Comparison of ENCODE assay signal across 8 cellular contexts in genomic region chr14:105491366-105492006, GRCh38. TPM values are rescaled to one million over a fixed set of nuclear protein-coding genes. Genes with fewer than 3 reads are reported as not detected.
A peak's percentile ranks its signal among the peaks of the same experiment; 100 is the strongest.
DNase-seq lines count a peak whose midpoint lies in the region; ATAC-seq lines count a peak whose summit lies in the region.

No MANE protein-coding gene starts in this region.

- H3K4me3 Mint-ChIP-seq in memory B cell: peak overlapping the region; percentile 88

- no peaks in the 10 kb centered on the region for H3K9me3 Mint-ChIP-seq in memory B cell

- H3F3A ChIP-seq in GM23248 (ENCODE audit: insufficient read depth): no peaks in the 10 kb centered on the region

- H3K4me3 ChIP-seq in BLaER1: peak overlapping the region; percentile 94
- H3K4me3 ChIP-seq in GM23248: peak overlapping the region; percentile 72

- peaks cover 16% of the 10 kb centered on the region for H3K4me1 Mint-ChIP-seq in memory B cell

- ATAC-seq in memory B cell (ENCODE audit: low read depth) (peak; percentile 19), GM18868 (IDR thresholded peaks at IDR 0.05; ENCODE audit: unreplicated experiment) (no peak)

- 2 to 4% methylated on average over 44 to 47 of the region's 53 CpGs for WGBS in GM23248 (ENCODE audit: low coverage in 1 of 2, low lambda C conversion rate in 2 of 2, missing lambda C conversion rate in 2 of 2), 2 experiments

- H3K9me3 ChIP-seq in BLaER1 (no peaks in the 10 kb centered on the region), GM23248 (ENCODE audit: low read depth) (no peaks in the 10 kb centered on the region)

- H3K9me2 ChIP-seq in GM23248 (ENCODE audit: insufficient read depth): no peaks in the 10 kb centered on the region

- H4K20me1 ChIP-seq in BLaER1 (peaks cover 31% of the 10 kb centered on the region), GM23248 (ENCODE audit: insufficient read depth) (no peaks in the 10 kb centered on the region)

- H3K36me3 ChIP-seq in BLaER1 (peaks cover 28% of the 10 kb centered on the region), GM23248 (ENCODE audit: low read depth) (no peaks in the 10 kb centered on the region)

- H3K4me1 ChIP-seq in BLaER1 (peaks cover 43% of the 10 kb centered on the region), GM23248 (ENCODE audit: insufficient read depth) (peaks cover 4% of the 10 kb centered on the region; the same call in 1 of the 2 replicates)

- H3K27ac ChIP-seq in BLaER1 (peak overlapping the region; percentile 91), GM23248 (peak overlapping the region; percentile 66)

- H3K27me3 ChIP-seq in BLaER1 (peaks cover 25% of the 10 kb centered on the region), GM23248 (replicated peaks; ENCODE audit: insufficient read depth) (peaks cover 15% of the 10 kb centered on the region)

- H3K79me2 ChIP-seq in GM23248 (ENCODE audit: insufficient read depth): no peaks in the 10 kb centered on the region

- H3K9ac ChIP-seq in BLaER1: peak overlapping the region; percentile 89
- peak overlapping the region; percentile 79 for H3K9ac ChIP-seq in GM23248

- peak overlapping the region; percentile 89 for H3K4me2 ChIP-seq in BLaER1
- H3K4me2 ChIP-seq in GM23248 (ENCODE audit: unreplicated experiment): peak overlapping the region; percentile 64

- H3K27me3 Mint-ChIP-seq in memory B cell: no peaks in the 10 kb centered on the region

- H2AFZ ChIP-seq in GM23248: peak overlapping the region; percentile 74

- peaks cover 1% of the 10 kb centered on the region for H3K36me3 Mint-ChIP-seq in memory B cell

- peak; percentile 85 for DNase-seq in GM23248
- DNase-seq in NCI-H345 (lab: John Stamatoyannopoulos, UW): peak; percentile 68
- peak; percentile 74 to 82 for DNase-seq in activated CD4-positive, alpha-beta T cell treated with anti-CD3 and anti-CD28 coated beads, Interleukin-2, amount 50 U/mL, for 24 hours (ENCODE audit: low read depth in 1 of 2, low spot score in 1 of 2)
- DNase-seq in ecto neural progenitor cell (ENCODE audit: low spot score): peak; percentile 91
- peak; percentile 85 for DNase-seq in memory B cell (ENCODE audit: low spot score in 2 of 2)
- DNase-seq in stimulated activated CD8-positive, alpha-beta memory T cell treated with anti-CD3 and anti-CD28 coated beads, Interleukin-2, amount 100 ng/mL, for 1 hour (ENCODE audit: low read depth in 2 of 2): peak; percentile 61 to 75

- in situ Hi-C loops in GM23248 (cut with MboI): no loop called here

- H3K27ac Mint-ChIP-seq in memory B cell: peak overlapping the region; percentile 99

RNA-seq across cellular contexts. Expression of gene TEDC1, which starts 0.4 kb away (rescaled TPM):
- 8.7 and 9.8 TPM in 2 replicates for total RNA-seq in GM23248 (2014; rRNA removed; shearing (Covaris generic))
- polyA plus RNA-seq in GM23248 (2016; fragmentation: Nextera tagmentation; extraction: Ambion mirVana): 4.0 and 6.4 TPM in 2 replicates

RNA-seq across cellular contexts. Expression of gene CRIP1, which starts 4.8 kb away (rescaled TPM):
- total RNA-seq in GM23248 (2014; rRNA removed; shearing (Covaris generic)): 1.8 and 12.3 TPM in 2 replicates
- 32.7 and 37.7 TPM in 2 replicates for polyA plus RNA-seq in GM23248 (2016; fragmentation: Nextera tagmentation; extraction: Ambion mirVana)

RNA-seq across cellular contexts. Expression of gene CRIP2, which starts 16.9 kb away (rescaled TPM):
- total RNA-seq in GM23248 (2014; rRNA removed; shearing (Covaris generic)): 149 and 188 TPM in 2 replicates
- 317 and 319 TPM in 2 replicates for polyA plus RNA-seq in GM23248 (2016; fragmentation: Nextera tagmentation; extraction: Ambion mirVana)

RNA-seq across cellular contexts. Expression of gene TMEM121, which starts 34.9 kb away (rescaled TPM):
- 11.1 and 20.5 TPM in 2 replicates for total RNA-seq in GM23248 (2014; rRNA removed; shearing (Covaris generic))
- 4.1 and 5.8 TPM in 2 replicates for polyA plus RNA-seq in GM23248 (2016; fragmentation: Nextera tagmentation; extraction: Ambion mirVana)
